8 cellular contexts compared by ENCODE assay signal in genomic region chr11:3378426-3379423, GRCh38. TPM values are rescaled to one million over a fixed set of nuclear protein-coding genes. Genes with fewer than 3 reads are reported as not detected.
DNase-seq lines count a peak whose midpoint lies in the region; ATAC-seq and TF ChIP-seq lines count a peak whose summit lies in the region.

Gene ZNF195, minus strand, starts transcription at chr11:3379146. Its CDS starts 106 bp downstream, at chr11:3379040.

- CTCF ChIA-PET in Panc1 (lab: Charles Lee) = interaction anchor here (0.5 to 1.1 kb wide), 2 partner anchors 30 to 31 kb away, joined by 3 to 5 read pairs; no protein-coding TSS in a partner anchor

- H3K36me3 Mint-ChIP-seq in activated T-cell treated with anti-CD3 and anti-CD28 coated beads, Interleukin-2, amount 50 U/mL, for 4 hours (ENCODE audit: insufficient read depth) = peaks cover 32% of the 10 kb centered on the region

- ATAC-seq in GM21723 (IDR thresholded peaks at IDR 0.05; ENCODE audit: unreplicated experiment) = peak; percentile 99
- ATAC-seq in Panc1 = peak; percentile 100
- ATAC-seq in activated T-cell treated with anti-CD3 and anti-CD28 coated beads, Interleukin-2, amount 50 U/mL, for 4 hours = peak; percentile 100
- peak; percentile 100 for ATAC-seq in esophagus mucosa

- H3K36me3 ChIP-seq in Panc1 (ENCODE audit: control insufficient read depth, insufficient read depth, low read length) (peaks cover 16% of the 10 kb centered on the region), muscle layer of duodenum (ENCODE audit: control insufficient read depth in 1 of 2, insufficient read depth in 2 of 2, low read length in 2 of 2) (peaks cover 3 to 6% of the 10 kb centered on the region in 2 donors)

- H3K27ac ChIP-seq in Panc1 (ENCODE audit: low read length) (peak within 1 kb of the TSS; percentile 98), muscle layer of duodenum (ENCODE audit: low read length) (peak within 1 kb of the TSS; percentile 52)

- BruUV-seq in Panc1 (replicated peaks; lab: Mats Ljungman, UMichigan) = no TSS peak

- H3K4me1 ChIP-seq in Panc1 (ENCODE audit: control insufficient read depth, insufficient read depth, low read length) = peaks cover 19% of the 10 kb centered on the region
- H3K4me1 ChIP-seq in muscle layer of duodenum (ENCODE audit: control insufficient read depth in 1 of 2, insufficient read depth in 2 of 2, low read length in 2 of 2) = peaks cover 0 to 27% of the 10 kb centered on the region in 2 donors

- intact Hi-C loops in Panc1 (cut with micrococcal nuclease; ENCODE audit: unreplicated experiment) = no loop called here

- no peaks in the 10 kb centered on the region for H3K27me3 ChIP-seq in Panc1 (ENCODE audit: control insufficient read depth, insufficient read depth, low read length)
- H3K27me3 ChIP-seq in muscle layer of duodenum (ENCODE audit: low read depth, low read length) = no peaks in the 10 kb centered on the region

- in situ Hi-C loops in Panc1 (cut with HindIII; ENCODE audit: low pct_unique_long_range_greater_than_20kb, low sequenced_read_pairs) = no loop called here

- H3K4me3 ChIP-seq in Panc1 (ENCODE audit: low read depth in 2 of 2, low read length in 2 of 2) = peak within 1 kb of the TSS; percentile 87 to 96
- H3K4me3 ChIP-seq in muscle layer of duodenum (ENCODE audit: low read depth in 1 of 2, low read length in 2 of 2) = peak within 1 kb of the TSS; percentile 87 to 89

- H3K9me3 ChIP-seq in Panc1 (ENCODE audit: control insufficient read depth, insufficient read depth, low read depth, low read length) (peaks cover 40% of the 10 kb centered on the region; the same call in 1 of the 2 replicates), muscle layer of duodenum (ENCODE audit: control insufficient read depth in 1 of 2, low read length in 2 of 2) (no peaks in the 10 kb centered on the region)

- no peaks in the 10 kb centered on the region for H3K27me3 Mint-ChIP-seq in activated T-cell treated with anti-CD3 and anti-CD28 coated beads, Interleukin-2, amount 50 U/mL, for 4 hours (ENCODE audit: low read depth)

- POLR2A ChIA-PET in Panc1 (lab: Charles Lee) = interaction anchor here (0.6 to 1.6 kb wide), 6 partner anchors 23 to 471 kb away, joined by 3 to 6 read pairs (median 3); no protein-coding TSS in a partner anchor

- peaks cover 48% of the 10 kb centered on the region for H3K4me1 Mint-ChIP-seq in activated T-cell treated with anti-CD3 and anti-CD28 coated beads, Interleukin-2, amount 50 U/mL, for 4 hours (ENCODE audit: low read depth)

- peak; percentile 100 for DNase-seq in DMS53 (lab: John Stamatoyannopoulos, UW)
- DNase-seq in KG1 (lab: John Stamatoyannopoulos, UW) = peak; percentile 96
- DNase-seq in Panc1 (ENCODE audit: low read depth, low spot score) = peak; percentile 98
- peak; percentile 96 for DNase-seq in activated T-cell treated with anti-CD3 and anti-CD28 coated beads, Interleukin-2, amount 50 U/mL, for 4 hours
- peak; percentile 96 to 97 for DNase-seq in stimulated activated CD8-positive, alpha-beta memory T cell treated with anti-CD3 and anti-CD28 coated beads, Interleukin-7, amount 100 ng/mL, for 4 hours (ENCODE audit: low read depth in 2 of 2)

- H3K4me3 Mint-ChIP-seq in activated T-cell treated with anti-CD3 and anti-CD28 coated beads, Interleukin-2, amount 50 U/mL, for 4 hours = peak within 1 kb of the TSS; percentile 97

- TF ChIP-seq CTCF in Panc1 (IDR thresholded peaks at IDR 0.05) = no peak

- H3K9me3 Mint-ChIP-seq in activated T-cell treated with anti-CD3 and anti-CD28 coated beads, Interleukin-2, amount 50 U/mL, for 4 hours = no peaks in the 10 kb centered on the region

RNA-seq across cellular contexts. Expression of gene ZNF195, which starts in this region (rescaled TPM):
- total RNA-seq in Panc1 (2021; ENCODE audit: unreplicated experiment) (79.0 TPM), esophagus mucosa (9.4 TPM)
- 37.5 TPM for polyA plus RNA-seq in Panc1 (2012; ENCODE audit: insufficient read length)
- total RNA-seq in activated T-cell treated with anti-CD3 and anti-CD28 coated beads, Interleukin-2, amount 50 U/mL, for 4 hours = 10 to 100 TPM; 35.5 to 44.3 (median 43.8) TPM

Comparison
In these comparisons a context has a peak if more than half of its experiments do, and no peak if none do; other contexts are left out.
1. Peak in every context shown above with its lines: DNase-seq, ATAC-seq, H3K4me3 ChIP-seq and H3K27ac ChIP-seq.